ENCODE assay signal across 16 cellular contexts in the genomic region with DNA sequence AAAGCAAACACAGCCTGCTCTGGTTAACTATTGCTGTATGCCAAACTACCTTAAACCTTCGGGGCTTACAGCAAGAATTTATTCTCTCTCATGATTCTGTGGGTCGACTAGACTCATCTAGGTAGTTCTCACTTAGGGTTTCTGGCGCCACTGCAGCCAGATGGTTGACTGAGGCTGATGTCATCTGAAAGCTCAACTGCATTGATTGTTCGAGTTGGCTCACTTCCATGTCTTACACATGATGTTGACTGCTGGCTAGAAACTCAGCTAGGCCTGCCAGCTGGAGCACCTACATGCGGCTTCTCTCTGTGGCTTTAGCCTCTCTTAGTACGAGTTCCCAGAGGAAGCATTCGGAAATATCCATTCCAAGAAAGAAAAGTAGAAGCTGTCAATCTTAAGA.
DNase-seq lines count a peak whose midpoint lies in the region; ATAC-seq and TF ChIP-seq lines count a peak whose summit lies in the region.
"Had no signal": no experiment of that assay in that cellular context is flagged by ENCODE, and none has a peak within 500 bp of the region (broad histone marks: within the 10 kb centered on the region; RNA-seq: fewer than 3 reads in every experiment).

No MANE protein-coding gene starts in this region.

- no peak for TF ChIP-seq CTCF in fibroblast of pulmonary artery (IDR thresholded peaks at IDR 0.05; ENCODE audit: low read length, missing control alignments)

- intact Hi-C loops in sciatic nerve (cut with DNase I): no loop called here

- DNase-seq in DMS153 (lab: John Stamatoyannopoulos, UW) (peak; percentile 37), NCI-H69 (lab: John Stamatoyannopoulos, UW) (peak; percentile 84), fibroblast of pulmonary artery (ENCODE audit: low read depth) (peak; percentile 65), Ammon's horn (ENCODE audit: low spot score) (no peak), sciatic nerve (ENCODE audit: low spot score) (no peak)
- no peak for DNase-seq in activated T-cell treated with anti-CD3 and anti-CD28 coated beads, Interleukin-2, amount 50 U/mL, for 1 hour
- DNase-seq: activated CD4-positive, CD25-positive, alpha-beta regulatory T cell; activated naive CD8-positive, alpha-beta T cell treated with anti-CD3 and anti-CD28 coated beads, Interleukin-2, amount 50 U/mL, for 24 hours; CD4-positive, CD25-positive, alpha-beta regulatory T cell; gastrocnemius medialis; nephron progenitor cell; SK-N-SH; testis had no signal

- peak; percentile 37 for ATAC-seq in GM19463 (IDR thresholded peaks at IDR 0.05; ENCODE audit: unreplicated experiment)
- ATAC-seq in GM19455 (IDR thresholded peaks at IDR 0.05; ENCODE audit: unreplicated experiment): no peak
- no peak for ATAC-seq in sciatic nerve
- ATAC-seq: activated naive CD8-positive, alpha-beta T cell treated with anti-CD3 and anti-CD28 coated beads, Interleukin-2, amount 50 U/mL, for 24 hours; gastrocnemius medialis had no signal

- H3K4me3 ChIP-seq in fibroblast of pulmonary artery (replicated peaks; ENCODE audit: low read depth, low read length): no peak overlapping the region
- H3K4me3 ChIP-seq: gastrocnemius medialis, skin epidermis, testis had no signal

Comparison
In these comparisons a context has a peak if more than half of its experiments do, and no peak if none do; other contexts are left out.
1. DNase-seq: peak in DMS153 (single experiment), NCI-H69 (single experiment) and fibroblast of pulmonary artery (single experiment); none in activated T-cell treated with anti-CD3 and anti-CD28 coated beads, Interleukin-2, amount 50 U/mL, for 1 hour (single experiment), Ammon's horn (single experiment) and sciatic nerve (single experiment).